Comparison of ENCODE assay signal across 12 cellular contexts in genomic region chr2:177394622-177395021, GRCh38. TPM values are rescaled to one million over a fixed set of nuclear protein-coding genes. Genes with fewer than 3 reads are reported as not detected.
DNase-seq lines count a peak whose midpoint lies in the region; ATAC-seq and TF ChIP-seq lines count a peak whose summit lies in the region.
"Had no signal": no experiment of that assay in that cellular context is flagged by ENCODE, and none has a peak within 500 bp of the region (broad histone marks: within the 10 kb centered on the region; RNA-seq: fewer than 3 reads in every experiment).

No MANE protein-coding gene starts in this region.

- H3K9me3 ChIP-seq in OCI-LY1 (ENCODE audit: low read length) = no peaks in the 10 kb centered on the region
- no peaks in the 10 kb centered on the region for H3K9me3 ChIP-seq in endodermal cell (ENCODE audit: control insufficient read depth, low read length)
- H3K9me3 ChIP-seq in smooth muscle cell (replicated peaks; ENCODE audit: low read depth) = no peaks in the 10 kb centered on the region
- H3K9me3 ChIP-seq: Peyer's patch, upper lobe of right lung had no signal

- peak overlapping the region; percentile 13; the same call in 1 of the 2 replicates for H3K9ac ChIP-seq in OCI-LY1 (ENCODE audit: low read length)
- no peak overlapping the region for H3K9ac ChIP-seq in endodermal cell (ENCODE audit: extremely low read depth, low read length, poor library complexity, severe bottlenecking)
- no peak overlapping the region for H3K9ac ChIP-seq in smooth muscle cell (ENCODE audit: low read depth)

- peak overlapping the region; percentile 94 for H3K4me3 Mint-ChIP-seq in activated T-cell treated with anti-CD3 and anti-CD28 coated beads, Interleukin-2, amount 50 U/mL, for 24 hours
- peak overlapping the region; percentile 92 for H3K4me3 Mint-ChIP-seq in endodermal cell

- WGBS in endodermal cell (ENCODE audit: insufficient coverage in 1 of 2, insufficient read length in 1 of 2), 2 experiments = 83 to 92% methylated on average over 3 of the region's 3 CpGs
- 94% methylated on average over 3 of the region's 3 CpGs for WGBS in smooth muscle cell (ENCODE audit: low lambda C conversion rate)

- H4K20me1 ChIP-seq in OCI-LY1 (ENCODE audit: insufficient read depth, low read length) (no peaks in the 10 kb centered on the region), smooth muscle cell (ENCODE audit: low read depth) (peaks cover 13% of the 10 kb centered on the region)

- H3K27ac Mint-ChIP-seq in activated T-cell treated with anti-CD3 and anti-CD28 coated beads, Interleukin-2, amount 50 U/mL, for 24 hours = no peak overlapping the region
- H3K27ac Mint-ChIP-seq in endodermal cell = peak overlapping the region; percentile 1

- no peaks in the 10 kb centered on the region for H3F3A ChIP-seq in OCI-LY1 (ENCODE audit: insufficient read depth, low read length)
- peaks cover 20% of the 10 kb centered on the region for H3F3A ChIP-seq in smooth muscle cell (ENCODE audit: low read depth)

- H3K36me3 Mint-ChIP-seq in activated T-cell treated with anti-CD3 and anti-CD28 coated beads, Interleukin-2, amount 50 U/mL, for 24 hours (ENCODE audit: low read depth) = peaks cover 63% of the 10 kb centered on the region
- H3K36me3 Mint-ChIP-seq in endodermal cell (ENCODE audit: low read depth) = peaks cover 4% of the 10 kb centered on the region

- H3K79me2 ChIP-seq in OCI-LY1 (ENCODE audit: insufficient read depth, low read length) (peaks cover 64% of the 10 kb centered on the region), smooth muscle cell (ENCODE audit: low read depth) (peaks cover 53% of the 10 kb centered on the region)

- no peak for TF ChIP-seq CTCF in OCI-LY1 (IDR thresholded peaks at IDR 0.05; ENCODE audit: low read length)
- TF ChIP-seq CTCF in endodermal cell (conservative IDR thresholded peaks at IDR 0.05) = no peak
- no peak for TF ChIP-seq CTCF in smooth muscle cell (IDR thresholded peaks at IDR 0.05; ENCODE audit: borderline replicate concordance, insufficient read depth, poor library complexity, severe bottlenecking)

- H3K9me3 Mint-ChIP-seq in activated T-cell treated with anti-CD3 and anti-CD28 coated beads, Interleukin-2, amount 50 U/mL, for 24 hours = no peaks in the 10 kb centered on the region
- H3K9me3 Mint-ChIP-seq in endodermal cell = no peaks in the 10 kb centered on the region

- no peak for DNase-seq in activated T-cell treated with anti-CD3 and anti-CD28 coated beads, Interleukin-2, amount 50 U/mL, for 24 hours
- DNase-seq in activated T-cell treated with anti-CD3 and anti-CD28 coated beads, Interleukin-2, amount 50 U/mL, for 1 hour = no peak
- no peak for DNase-seq in endodermal cell
- DNase-seq in smooth muscle cell (lab: John Stamatoyannopoulos, UW; ENCODE audit: unreplicated experiment) = no peak
- no peak for DNase-seq in NCI-H146 (lab: John Stamatoyannopoulos, UW)
- DNase-seq: effector CD8-positive, alpha-beta T cell; Peyer's patch; upper lobe of right lung had no signal

- peaks cover 79% of the 10 kb centered on the region for H3K4me1 Mint-ChIP-seq in activated T-cell treated with anti-CD3 and anti-CD28 coated beads, Interleukin-2, amount 50 U/mL, for 24 hours (ENCODE audit: low read depth)
- peaks cover 54% of the 10 kb centered on the region for H3K4me1 Mint-ChIP-seq in endodermal cell

- no peaks in the 10 kb centered on the region for H3K27me3 Mint-ChIP-seq in activated T-cell treated with anti-CD3 and anti-CD28 coated beads, Interleukin-2, amount 50 U/mL, for 24 hours
- no peaks in the 10 kb centered on the region for H3K27me3 Mint-ChIP-seq in endodermal cell (ENCODE audit: insufficient read depth)

- peak overlapping the region; percentile 91 for H3K4me2 ChIP-seq in OCI-LY1 (ENCODE audit: low read length)
- H3K4me2 ChIP-seq in smooth muscle cell = peak overlapping the region; percentile 91

- no peak for ATAC-seq in GM18505 (IDR thresholded peaks at IDR 0.05; ENCODE audit: unreplicated experiment)
- no peak for ATAC-seq in HG02884 (IDR thresholded peaks at IDR 0.05; ENCODE audit: unreplicated experiment)
- ATAC-seq: upper lobe of right lung had no signal

- H3K4me3 ChIP-seq in OCI-LY1 (ENCODE audit: low read depth, low read length, poor library complexity, severe bottlenecking) (peak overlapping the region; percentile 88), endodermal cell (ENCODE audit: low read length) (peak overlapping the region; percentile 89), smooth muscle cell (no peak overlapping the region)
- H3K4me3 ChIP-seq: lung had no signal

- H3K4me1 ChIP-seq in OCI-LY1 (ENCODE audit: insufficient read depth, low read length, severe bottlenecking) = peaks cover 43% of the 10 kb centered on the region
- H3K4me1 ChIP-seq in endodermal cell (ENCODE audit: control insufficient read depth, insufficient read depth, low read length) = peaks cover 10% of the 10 kb centered on the region
- peaks cover 35% of the 10 kb centered on the region for H3K4me1 ChIP-seq in smooth muscle cell (ENCODE audit: low read depth)

- no peaks in the 10 kb centered on the region for H3K27me3 ChIP-seq in OCI-LY1 (ENCODE audit: insufficient read depth, low read length)
- H3K27me3 ChIP-seq in endodermal cell (ENCODE audit: control insufficient read depth, insufficient read depth, low read length, poor library complexity, severe bottlenecking) = no peaks in the 10 kb centered on the region
- no peaks in the 10 kb centered on the region for H3K27me3 ChIP-seq in smooth muscle cell (ENCODE audit: low read depth)
- H3K27me3 ChIP-seq: Peyer's patch, upper lobe of right lung had no signal

- no peak for TF ChIP-seq POLR2A in GM18505 (IDR thresholded peaks at IDR 0.05; ENCODE audit: borderline replicate concordance, extremely low read depth, insufficient read depth, insufficient read length)

- H2AFZ ChIP-seq in OCI-LY1 (ENCODE audit: low read length) (no peak overlapping the region), smooth muscle cell (ENCODE audit: low read depth) (no peak overlapping the region)

- no peaks in the 10 kb centered on the region for H3K36me3 ChIP-seq in OCI-LY1 (ENCODE audit: insufficient read depth, low read length)
- peaks cover 4% of the 10 kb centered on the region for H3K36me3 ChIP-seq in endodermal cell (ENCODE audit: control insufficient read depth, insufficient read depth, low read length)
- H3K36me3 ChIP-seq in smooth muscle cell (ENCODE audit: low read depth) = no peaks in the 10 kb centered on the region
- H3K36me3 ChIP-seq: Peyer's patch, upper lobe of right lung had no signal

- H3K9me2 ChIP-seq in OCI-LY1 (ENCODE audit: low read depth, low read length) = no peaks in the 10 kb centered on the region

- H3K27ac ChIP-seq in OCI-LY1 (ENCODE audit: low read depth, low read length, poor library complexity, severe bottlenecking) (no peak overlapping the region), endodermal cell (ENCODE audit: low read depth, low read length) (no peak overlapping the region), smooth muscle cell (ENCODE audit: low read depth) (no peak overlapping the region)
- H3K27ac ChIP-seq: upper lobe of right lung had no signal

RNA-seq across cellular contexts. Expression of gene AGPS, which starts 2.0 kb away (rescaled TPM):
- total RNA-seq in endodermal cell (10 to 100 TPM; 76.8 to 86.1 TPM), smooth muscle cell (40.1 and 41.4 TPM in 2 replicates)
- 30.3 TPM for polyA plus RNA-seq in endodermal cell (2013, experiment 1 of 2)
- 26.9 TPM for polyA plus RNA-seq in endodermal cell (2013, experiment 2 of 2)
- 16.8 and 19.5 TPM in 2 replicates for polyA plus RNA-seq in smooth muscle cell
